ENCODE assay signal across 12 cellular contexts in the genomic region with DNA sequence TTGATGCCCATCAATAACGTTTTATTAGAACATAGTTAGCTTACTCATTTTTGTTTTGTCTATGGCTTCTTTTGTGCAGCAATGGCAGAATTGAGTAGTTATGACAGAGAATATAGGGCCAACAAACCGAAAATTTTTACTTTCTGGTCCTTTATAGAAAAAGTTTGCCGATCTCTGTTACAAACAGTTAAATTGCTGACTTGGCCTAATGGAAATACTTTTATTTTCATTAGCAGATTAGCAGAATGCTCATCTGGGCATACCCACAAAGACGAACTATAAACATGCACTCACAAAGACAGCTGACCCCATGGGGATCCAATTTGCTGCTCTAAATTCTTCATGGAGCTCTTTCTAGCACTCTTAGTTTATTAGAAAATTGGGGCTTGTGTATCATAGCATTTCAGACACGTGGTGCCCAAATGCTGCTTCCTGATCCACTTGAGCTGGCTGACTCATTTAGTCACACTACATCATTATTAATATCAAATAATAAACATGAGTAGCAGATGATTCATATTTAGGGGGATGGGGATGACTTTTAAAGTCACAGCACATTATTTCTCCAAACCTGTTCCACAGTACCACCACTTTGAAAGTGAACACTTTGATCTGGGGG.
DNase-seq lines count a peak whose midpoint lies in the region; FAIRE-seq and TF ChIP-seq lines count a peak whose summit lies in the region.
"Had no signal": no experiment of that assay in that cellular context is flagged by ENCODE, and none has a peak within 500 bp of the region (broad histone marks: within the 10 kb centered on the region; RNA-seq: fewer than 3 reads in every experiment).

No MANE protein-coding gene starts in this region.

- H3K56ac ChIP-seq in H9 (ENCODE audit: insufficient read length, low read depth, low read length) = no peak overlapping the region

- H3K23me2 ChIP-seq in H9 (ENCODE audit: insufficient read length, low read depth, low read length, poor library complexity, severe bottlenecking) = no peaks in the 10 kb centered on the region

- H3K4me1 ChIP-seq in astrocyte (ENCODE audit: insufficient read depth, low read length) (peaks cover 46% of the 10 kb centered on the region), H9 (ENCODE audit: insufficient read depth, low read length) (no peaks in the 10 kb centered on the region)

- H3K79me1 ChIP-seq in H9 (ENCODE audit: insufficient read depth, low read depth, low read length, poor library complexity, severe bottlenecking) = no peaks in the 10 kb centered on the region

- FAIRE-seq in astrocyte (lab: Jason Lieb, UNC) = no peak
- FAIRE-seq in islet of Langerhans (lab: Jason Lieb, UNC) = peak; percentile 97

- no peak overlapping the region for H3T11ph ChIP-seq in H9 (ENCODE audit: low read length)

- H2BK120ac ChIP-seq in H9 (ENCODE audit: low read depth, low read length, poor library complexity, severe bottlenecking) = no peak overlapping the region

- no peak overlapping the region for H2BK5ac ChIP-seq in H9 (ENCODE audit: insufficient read length, low read length)

- H3K4ac ChIP-seq in H9 (ENCODE audit: low read depth, low read length) = no peak overlapping the region

- no peak overlapping the region for H4K8ac ChIP-seq in H9 (replicated peaks; ENCODE audit: insufficient read length, low read depth, low read length)

- DNase-seq in AG08395 (ENCODE audit: low spot score) (peak; percentile 50), HS-5 (ENCODE audit: low read depth) (peak; percentile 63), astrocyte (ENCODE audit: low read depth) (peak; percentile 69), H9 (no peak), T-helper 1 cell (no peak), NCI-H510A (lab: John Stamatoyannopoulos, UW) (no peak), NCI-H1105 (lab: John Stamatoyannopoulos, UW) (no peak)
- DNase-seq: amniotic stem cell had no signal

- no peaks in the 10 kb centered on the region for H3K36me3 Mint-ChIP-seq in astrocyte (ENCODE audit: low read depth, unreplicated experiment)
- no peaks in the 10 kb centered on the region for H3K36me3 Mint-ChIP-seq in H9 (ENCODE audit: insufficient read depth in 1 of 3, low read depth in 3 of 3)
- H3K36me3 Mint-ChIP-seq: CD14-positive monocyte; stimulated activated memory B cell treated with anti-CD40 and anti-IgM and Interleukin-4, amounts not matched to agents 10 μg/mL and 1 μg/mL and 100 μg/mL, for 72 hours had no signal

- no CpG with 5 or more reads among the region's 5 CpGs for WGBS in H9 (ENCODE audit: extremely low coverage, insufficient read length, low lambda C conversion rate)

- H3K27ac ChIP-seq in astrocyte (ENCODE audit: low read depth, low read length) = peak overlapping the region; percentile 47
- no peak overlapping the region for H3K27ac ChIP-seq in H9 (ENCODE audit: insufficient read length, low read depth, low read length)
- H3K27ac ChIP-seq: neutrophil had no signal

- no peak overlapping the region for H3K14ac ChIP-seq in H9 (ENCODE audit: insufficient read depth, low read length)

- H2BK20ac ChIP-seq in H9 (ENCODE audit: low read depth, low read length, poor library complexity, severe bottlenecking) = no peak overlapping the region

- H3K4me3 Mint-ChIP-seq in astrocyte (ENCODE audit: unreplicated experiment) (no peak overlapping the region), H9 (no peak overlapping the region)
- H3K4me3 Mint-ChIP-seq: CD14-positive monocyte; stimulated activated memory B cell treated with anti-CD40 and anti-IgM and Interleukin-4, amounts not matched to agents 10 μg/mL and 1 μg/mL and 100 μg/mL, for 72 hours had no signal

- H2AK5ac ChIP-seq in H9 (ENCODE audit: insufficient read length, low read length) = no peak overlapping the region

- no peaks in the 10 kb centered on the region for H3K79me2 ChIP-seq in astrocyte (ENCODE audit: insufficient read depth, low read length)
- H3K79me2 ChIP-seq in H9 (ENCODE audit: insufficient read depth, low read length) = no peaks in the 10 kb centered on the region

- H3K23ac ChIP-seq in H9 (ENCODE audit: insufficient read length, low read depth, low read length) = no peak overlapping the region

- peaks cover 41% of the 10 kb centered on the region for H3K4me1 Mint-ChIP-seq in astrocyte (ENCODE audit: low read depth, unreplicated experiment)
- peaks cover 3 to 5% of the 10 kb centered on the region in 2 experiments; a peak in 3 of 4 replicates for H3K4me1 Mint-ChIP-seq in H9
- H3K4me1 Mint-ChIP-seq: CD14-positive monocyte; stimulated activated memory B cell treated with anti-CD40 and anti-IgM and Interleukin-4, amounts not matched to agents 10 μg/mL and 1 μg/mL and 100 μg/mL, for 72 hours had no signal

- no peaks in the 10 kb centered on the region for H3K27me3 ChIP-seq in astrocyte (ENCODE audit: insufficient read depth, low read length)
- H3K27me3 ChIP-seq in H9 (ENCODE audit: insufficient read depth, low read length) = no peaks in the 10 kb centered on the region
- H3K27me3 ChIP-seq: neutrophil had no signal

- H3K27ac Mint-ChIP-seq in astrocyte (ENCODE audit: unreplicated experiment) = no peak overlapping the region
- no peak overlapping the region for H3K27ac Mint-ChIP-seq in H9
- H3K27ac Mint-ChIP-seq: CD14-positive monocyte; stimulated activated memory B cell treated with anti-CD40 and anti-IgM and Interleukin-4, amounts not matched to agents 10 μg/mL and 1 μg/mL and 100 μg/mL, for 72 hours had no signal

- H2AFZ ChIP-seq in astrocyte (ENCODE audit: low read depth, low read length) (no peak overlapping the region), H9 (ENCODE audit: low read length) (no peak overlapping the region)

- H4K91ac ChIP-seq in H9 (ENCODE audit: insufficient read length, low read depth, low read length) = no peak overlapping the region

- H2BK15ac ChIP-seq in H9 (ENCODE audit: low read depth, low read length) = no peak overlapping the region

- no peak overlapping the region for H3K18ac ChIP-seq in H9 (ENCODE audit: insufficient read length, low read depth, low read length)

- H3K9me3 ChIP-seq in astrocyte (ENCODE audit: insufficient read depth, low read depth, low read length) (no peaks in the 10 kb centered on the region), H9 (ENCODE audit: control insufficient read depth, low read depth, low read length) (no peaks in the 10 kb centered on the region)
- H3K9me3 ChIP-seq: neutrophil had no signal

- TF ChIP-seq CTCF in astrocyte (IDR thresholded peaks at IDR 0.05; ENCODE audit: insufficient read depth, low read depth, low read length) (no peak), H9 (conservative IDR thresholded peaks at IDR 0.05) (no peak)

- H3K9ac ChIP-seq in astrocyte (ENCODE audit: low read length) = no peak overlapping the region
- H3K9ac ChIP-seq in H9 (ENCODE audit: extremely low read depth, insufficient read length, low read length) = no peak overlapping the region

- no peak overlapping the region for H4K5ac ChIP-seq in H9 (ENCODE audit: insufficient read length, low read depth, low read length)

- H2BK12ac ChIP-seq in H9 (ENCODE audit: insufficient read length, low read depth, low read length) = no peak overlapping the region

- H3K27me3 Mint-ChIP-seq in astrocyte (ENCODE audit: low read depth, unreplicated experiment) = no peaks in the 10 kb centered on the region
- H3K27me3 Mint-ChIP-seq in H9 (ENCODE audit: low read depth) = peaks cover 2% of the 10 kb centered on the region; the same call in 1 of the 2 replicates
- H3K27me3 Mint-ChIP-seq: stimulated activated memory B cell treated with anti-CD40 and anti-IgM and Interleukin-4, amounts not matched to agents 10 μg/mL and 1 μg/mL and 100 μg/mL, for 72 hours had no signal

- H3K4me3 ChIP-seq in astrocyte (ENCODE audit: insufficient read depth, low read depth, low read length) = no peak overlapping the region

- H3K9me3 Mint-ChIP-seq in astrocyte (ENCODE audit: unreplicated experiment) (peaks cover 3% of the 10 kb centered on the region), H9 (no peaks in the 10 kb centered on the region)
- H3K9me3 Mint-ChIP-seq: stimulated activated memory B cell treated with anti-CD40 and anti-IgM and Interleukin-4, amounts not matched to agents 10 μg/mL and 1 μg/mL and 100 μg/mL, for 72 hours had no signal

- H4K20me1 ChIP-seq in astrocyte (ENCODE audit: insufficient read depth, low read length) (no peaks in the 10 kb centered on the region), H9 (ENCODE audit: control insufficient read depth, insufficient read depth, insufficient read length) (no peaks in the 10 kb centered on the region)

- H3K36me3 ChIP-seq in astrocyte (ENCODE audit: insufficient read depth, low read length) = no peaks in the 10 kb centered on the region
- H3K36me3 ChIP-seq: neutrophil had no signal

- H3K4me2 ChIP-seq in astrocyte (ENCODE audit: low read length) (peak overlapping the region; percentile 29), H9 (ENCODE audit: insufficient read depth, insufficient read length, low read length) (no peak overlapping the region)

Comparison
In these comparisons a context has a peak if more than half of its experiments do, and no peak if none do; other contexts are left out.
1. DNase-seq: peak in AG08395 (single experiment), HS-5 (single experiment) and astrocyte (single experiment); none in H9 (single experiment), T-helper 1 cell (0 of 5), NCI-H510A (single experiment) and NCI-H1105 (single experiment).